ENCODE assay signal across 29 cellular contexts in genomic region chr5:39489263-39489662, GRCh38.
"Had no signal": no experiment of that assay in that cellular context is flagged by ENCODE, and none has a peak within 500 bp of the region (broad histone marks: within the 10 kb centered on the region; RNA-seq: fewer than 3 reads in every experiment).

No MANE protein-coding gene starts in this region.

- H3K4me1 Mint-ChIP-seq: activated CD4-positive, alpha-beta T cell treated with anti-CD3 and anti-CD28 coated beads, Interleukin-2, amount 10 ng/mL, durations not matched to agents 7 days and 5 days; activated naive CD4-positive, alpha-beta T cell treated with anti-CD3 and anti-CD28 coated beads, Interleukin-2, amount 50 U/mL, for 24 hours; activated T-helper 17 cell treated with anti-CD3 and anti-CD28 coated beads, Interleukin-2, amount 50 U/mL, for 72 hours; T-helper 17 cell had no signal

- FAIRE-seq: endothelial cell of umbilical vein had no signal

- ATAC-seq: activated CD8-positive, alpha-beta T cell treated with anti-CD3 and anti-CD28 coated beads for 36 hours; activated T-cell treated with anti-CD3 and anti-CD28 coated beads, Interleukin-2, amount 50 U/mL, for 4 hours; activated T-helper 17 cell treated with anti-CD3 and anti-CD28 coated beads, Interleukin-2, amount 50 U/mL, for 72 hours; body of pancreas; gastroesophageal sphincter; heart right ventricle; T-helper 17 cell had no signal

- H3K27me3 Mint-ChIP-seq: activated CD8-positive, alpha-beta T cell treated with anti-CD3 and anti-CD28 coated beads for 36 hours had no signal

- H3K4me3 Mint-ChIP-seq: activated CD4-positive, alpha-beta T cell treated with anti-CD3 and anti-CD28 coated beads, Interleukin-2, amount 10 ng/mL, durations not matched to agents 7 days and 5 days; activated CD8-positive, alpha-beta T cell treated with anti-CD3 and anti-CD28 coated beads for 36 hours; activated naive CD4-positive, alpha-beta T cell treated with anti-CD3 and anti-CD28 coated beads for 36 hours; activated naive CD4-positive, alpha-beta T cell treated with anti-CD3 and anti-CD28 coated beads, Interleukin-2, amount 50 U/mL, for 24 hours; activated T-cell treated with anti-CD3 and anti-CD28 coated beads, Interleukin-2, amount 50 U/mL, for 4 hours; activated T-helper 17 cell treated with anti-CD3 and anti-CD28 coated beads, Interleukin-2, amount 50 U/mL, for 72 hours; T-helper 17 cell; T-helper 2 cell treated with Interferon-gamma antibody and Interleukin-4, amounts not matched to agents 5 μg/mL and 100 μg/mL, for 36 hours had no signal

- DNase-seq: activated CD4-positive, alpha-beta T cell treated with anti-CD3 and anti-CD28 coated beads for 4 hours; activated CD4-positive, alpha-beta T cell treated with anti-CD3 and anti-CD28 coated beads, Interleukin-2, amount 10 ng/mL, durations not matched to agents 7 days and 5 days; activated CD4-positive, alpha-beta T cell treated with anti-CD3 and anti-CD28 coated beads, Interleukin-2, amount 50 U/mL, for 4 hours; activated CD4-positive, CD25-positive, alpha-beta regulatory T cell; activated CD4-positive, CD25-positive, alpha-beta regulatory T cell treated with anti-CD3 and anti-CD28 coated beads, Interleukin-2, amount 50 U/mL, for 72 hours; activated CD8-positive, alpha-beta memory T cell treated with anti-CD3 and anti-CD28 coated beads for 24 hours; activated CD8-positive, alpha-beta T cell treated with anti-CD3 and anti-CD28 coated beads for 36 hours; activated effector memory CD4-positive, alpha-beta T cell treated with Interleukin-2 at 50 U/mL for 16 hours; activated gamma-delta T cell treated with Interleukin-2 at 50 U/mL for 16 hours; activated naive CD4-positive, alpha-beta T cell treated with anti-CD3 and anti-CD28 coated beads for 36 hours; activated T-cell treated with anti-CD3 and anti-CD28 coated beads, Interleukin-2, amount 50 U/mL, for 4 hours; adrenal gland; amygdala; aorta; body of pancreas; caudate nucleus; colonic mucosa; effector CD8-positive, alpha-beta T cell; esophagus squamous epithelium; foreskin melanocyte; heart right ventricle; T-helper 1 cell; T-helper 17 cell; T1000 had no signal

- H3K27ac Mint-ChIP-seq: activated CD4-positive, alpha-beta T cell treated with anti-CD3 and anti-CD28 coated beads, Interleukin-2, amount 10 ng/mL, durations not matched to agents 7 days and 5 days; activated CD8-positive, alpha-beta T cell treated with anti-CD3 and anti-CD28 coated beads for 36 hours; activated naive CD4-positive, alpha-beta T cell treated with anti-CD3 and anti-CD28 coated beads for 36 hours; activated naive CD4-positive, alpha-beta T cell treated with anti-CD3 and anti-CD28 coated beads, Interleukin-2, amount 50 U/mL, for 24 hours; activated T-helper 17 cell treated with anti-CD3 and anti-CD28 coated beads, Interleukin-2, amount 50 U/mL, for 72 hours; T-helper 17 cell; T-helper 2 cell treated with Interferon-gamma antibody and Interleukin-4, amounts not matched to agents 5 μg/mL and 100 μg/mL, for 36 hours had no signal
